21 cellular contexts compared by ENCODE assay signal in the genomic region with DNA sequence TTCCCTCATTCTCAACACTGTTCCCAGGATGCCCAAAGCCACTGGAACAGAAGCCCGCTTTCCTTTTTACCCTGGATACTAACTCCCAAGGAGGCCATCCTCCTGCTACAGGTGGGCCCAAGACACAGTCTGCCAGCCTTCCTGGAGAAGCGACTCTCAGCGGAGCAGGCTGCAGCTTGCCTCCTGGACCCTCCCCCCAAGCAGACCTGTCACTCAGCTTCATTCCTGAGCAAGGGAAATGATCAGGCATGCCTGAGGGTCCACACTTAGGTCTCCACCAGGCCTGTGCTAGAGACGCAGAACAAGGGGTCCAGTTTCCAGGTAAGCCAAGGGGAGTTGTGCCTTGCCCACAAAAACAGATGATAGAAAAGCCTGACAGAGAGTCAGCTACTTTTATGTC.
DNase-seq lines count a peak whose midpoint lies in the region; ATAC-seq and TF ChIP-seq lines count a peak whose summit lies in the region.
"Had no signal": no experiment of that assay in that cellular context is flagged by ENCODE, and none has a peak within 500 bp of the region (broad histone marks: within the 10 kb centered on the region; RNA-seq: fewer than 3 reads in every experiment).

No MANE protein-coding gene starts in this region.

- no peak for TF ChIP-seq EP300 in SK-N-SH (IDR thresholded peaks at IDR 0.05; ENCODE audit: borderline replicate concordance in 1 of 2, low read depth in 1 of 2, low read length in 1 of 2)

- POLR2A ChIA-PET in SK-N-SH (lab: Yijun Ruan, JAX) = no interaction called here

- H3K79me2 ChIP-seq in GM23338 (replicated peaks; ENCODE audit: insufficient read depth) (no peaks in the 10 kb centered on the region), SK-N-SH (ENCODE audit: insufficient read depth) (no peaks in the 10 kb centered on the region)

- H3K27me3 ChIP-seq in GM23338 (ENCODE audit: insufficient read depth) (no peaks in the 10 kb centered on the region), endodermal cell (ENCODE audit: control insufficient read depth, insufficient read depth, low read length, poor library complexity, severe bottlenecking) (no peaks in the 10 kb centered on the region), SK-N-SH (ENCODE audit: insufficient read depth) (no peaks in the 10 kb centered on the region)

- peaks cover 8% of the 10 kb centered on the region for H3K27me3 Mint-ChIP-seq in GM23338 (ENCODE audit: insufficient read depth, low read depth, poor library complexity)
- peaks cover 2% of the 10 kb centered on the region for H3K27me3 Mint-ChIP-seq in endodermal cell (ENCODE audit: insufficient read depth)
- peaks cover under 1% of the 10 kb centered on the region for H3K27me3 Mint-ChIP-seq in nephron progenitor cell (ENCODE audit: low read depth, poor library complexity)

- H3K36me3 ChIP-seq in GM23338 (ENCODE audit: insufficient read depth) = no peaks in the 10 kb centered on the region
- H3K36me3 ChIP-seq in endodermal cell (ENCODE audit: control insufficient read depth, insufficient read depth, low read length) = peaks cover 59% of the 10 kb centered on the region
- H3K36me3 ChIP-seq in SK-N-SH (replicated peaks in 1 of 2; ENCODE audit: control insufficient read depth in 1 of 2, insufficient read depth in 2 of 2, low read length in 1 of 2) = no peaks in the 10 kb centered on the region
- H3K36me3 ChIP-seq: MG63 had no signal

- H3K36me3 Mint-ChIP-seq in GM23338 (ENCODE audit: low read depth) = peaks cover under 1% of the 10 kb centered on the region; the same call in 2 of the 3 replicates
- H3K36me3 Mint-ChIP-seq in endodermal cell (ENCODE audit: low read depth) = peaks cover 63% of the 10 kb centered on the region
- H3K36me3 Mint-ChIP-seq in nephron progenitor cell (ENCODE audit: low read depth) = peaks cover 16% of the 10 kb centered on the region
- H3K36me3 Mint-ChIP-seq: CD4-positive, alpha-beta memory T cell had no signal

- TF ChIP-seq CTCF in GM23338 (conservative IDR thresholded peaks at IDR 0.05; ENCODE audit: low read depth in 2 of 2) (no peak), endodermal cell (conservative IDR thresholded peaks at IDR 0.05) (no peak), nephron progenitor cell (IDR thresholded peaks at IDR 0.05) (no peak), SK-N-SH (IDR thresholded peaks at IDR 0.05) (no peak)

- H4K20me1 ChIP-seq in GM23338 (replicated peaks; ENCODE audit: insufficient read depth) = no peaks in the 10 kb centered on the region
- H4K20me1 ChIP-seq in SK-N-SH (ENCODE audit: insufficient read depth) = no peaks in the 10 kb centered on the region

- CTCF ChIA-PET in SK-N-SH (lab: Yijun Ruan, JAX) = no interaction called here

- ATAC-seq in GM23338 (peak; percentile 76), GM18861 (IDR thresholded peaks at IDR 0.05; ENCODE audit: unreplicated experiment) (no peak)
- ATAC-seq: Panc1 had no signal

- H3K9ac ChIP-seq in endodermal cell (ENCODE audit: extremely low read depth, low read length, poor library complexity, severe bottlenecking) (no peak overlapping the region), SK-N-SH (no peak overlapping the region)

- H3K27ac Mint-ChIP-seq in GM23338 = no peak overlapping the region
- H3K27ac Mint-ChIP-seq in endodermal cell = no peak overlapping the region
- H3K27ac Mint-ChIP-seq in nephron progenitor cell = peak overlapping the region; percentile 60
- H3K27ac Mint-ChIP-seq: CD4-positive, alpha-beta memory T cell had no signal

- H3K4me1 Mint-ChIP-seq in GM23338 (peaks cover 11% of the 10 kb centered on the region), endodermal cell (peaks cover 13% of the 10 kb centered on the region), nephron progenitor cell (peaks cover 26% of the 10 kb centered on the region)
- H3K4me1 Mint-ChIP-seq: CD4-positive, alpha-beta memory T cell had no signal

- no peak overlapping the region for H3K27ac ChIP-seq in GM23338 (ENCODE audit: low read depth)
- no peak overlapping the region for H3K27ac ChIP-seq in endodermal cell (ENCODE audit: low read depth, low read length)
- no peak overlapping the region for H3K27ac ChIP-seq in SK-N-SH (ENCODE audit: low read depth in 2 of 2, low read length in 1 of 2)
- H3K27ac ChIP-seq: SK-N-MC had no signal

- H3K4me3 ChIP-seq in GM23338 = no peak overlapping the region
- H3K4me3 ChIP-seq in endodermal cell (ENCODE audit: low read length) = no peak overlapping the region
- H3K4me3 ChIP-seq in SK-N-SH (ENCODE audit: low read depth in 2 of 2, low read length in 1 of 2) = no peak overlapping the region
- H3K4me3 ChIP-seq: MG63, SK-N-MC had no signal

- H3K4me2 ChIP-seq in GM23338 (no peak overlapping the region), SK-N-SH (no peak overlapping the region)

- no peaks in the 10 kb centered on the region for H3K9me2 ChIP-seq in GM23338 (ENCODE audit: insufficient read depth)
- no peaks in the 10 kb centered on the region for H3K9me2 ChIP-seq in SK-N-SH

- H3K4me1 ChIP-seq in GM23338 (ENCODE audit: insufficient read depth) = no peaks in the 10 kb centered on the region
- no peaks in the 10 kb centered on the region for H3K4me1 ChIP-seq in endodermal cell (ENCODE audit: control insufficient read depth, insufficient read depth, low read length)
- H3K4me1 ChIP-seq in SK-N-SH (ENCODE audit: control insufficient read depth in 1 of 2, insufficient read depth in 2 of 2, low read depth in 1 of 2, low read length in 1 of 2) = peaks cover 0 to 9% of the 10 kb centered on the region in 2 experiments; a peak in 1 of 4 replicates

- no peak for TF ChIP-seq RAD21 in SK-N-SH (IDR thresholded peaks at IDR 0.05; ENCODE audit: low read length)

- H3K9me3 ChIP-seq in endodermal cell (ENCODE audit: control insufficient read depth, low read length) (peaks cover 7% of the 10 kb centered on the region), SK-N-SH (no peaks in the 10 kb centered on the region)
- H3K9me3 ChIP-seq: MG63 had no signal

- H2AFZ ChIP-seq in GM23338 (no peak overlapping the region), SK-N-SH (ENCODE audit: low read depth) (no peak overlapping the region)

- H3K4me3 Mint-ChIP-seq in GM23338 = no peak overlapping the region
- H3K4me3 Mint-ChIP-seq in endodermal cell = no peak overlapping the region
- no peak overlapping the region for H3K4me3 Mint-ChIP-seq in nephron progenitor cell
- H3K4me3 Mint-ChIP-seq: CD4-positive, alpha-beta memory T cell had no signal

- H3K9me3 Mint-ChIP-seq in GM23338 (peaks cover under 1% of the 10 kb centered on the region), endodermal cell (no peaks in the 10 kb centered on the region), nephron progenitor cell (peaks cover 1% of the 10 kb centered on the region)

- 82 to 87% methylated on average over 4 of the region's 4 CpGs for WGBS in endodermal cell (ENCODE audit: insufficient coverage in 1 of 2, insufficient read length in 1 of 2), 2 experiments
- 90% methylated on average over 4 of the region's 4 CpGs for WGBS in SK-N-SH (ENCODE audit: low lambda C conversion rate)

- H3F3A ChIP-seq in GM23338 (replicated peaks; ENCODE audit: low read depth) = no peaks in the 10 kb centered on the region
- no peaks in the 10 kb centered on the region for H3F3A ChIP-seq in SK-N-SH (replicated peaks; ENCODE audit: insufficient read depth)

- DNase-seq in GM23338 (ENCODE audit: low spot score) (no peak), endodermal cell (peak; percentile 66), nephron progenitor cell (peak; percentile 21), Kasumi-1 (lab: John Stamatoyannopoulos, UW) (no peak), SK-N-SH (no peak), HK-2 (ENCODE audit: unreplicated experiment) (no peak)
- DNase-seq: C1 segment of cervical spinal cord; CD4-positive, alpha-beta memory T cell; COR-L47; DMS53; KBM-7; MG63; NCI-H1105 treated with DMSO at 0.1 percent for 48 hours; NCI-H2029; NCI-H2227 treated with DMSO at 0.1 percent for 48 hours; NCI-H526 treated with DMSO at 0.1 percent for 48 hours; SHP77 treated with DMSO at 0.1 percent for 48 hours; SW 1271 had no signal

TF ChIP-seq in GM23338, 12 proteins besides CTCF, POLR2A, EP300 and RAD21 (continues in another document):
- TF ChIP-seq CREB1 (CRISPR knock-in tag; IDR thresholded peaks at IDR 0.05; ENCODE audit: low read depth) (no peak), STAT1 (IDR thresholded peaks at IDR 0.05; ENCODE audit: unreplicated experiment) (no peak)

TF ChIP-seq in SK-N-SH, 30 proteins besides CTCF, POLR2A, EP300 and RAD21:
- no peak for TF ChIP-seq NFIC (IDR thresholded peaks at IDR 0.05; ENCODE audit: borderline replicate concordance)
- TF ChIP-seq GABPA (IDR thresholded peaks at IDR 0.05; ENCODE audit: low read depth) = no peak
- TF ChIP-seq RXRA (IDR thresholded peaks at IDR 0.05; ENCODE audit: borderline replicate concordance, low read depth) = no peak
- TF ChIP-seq EZH2phosphoT487 (IDR thresholded peaks at IDR 0.05; ENCODE audit: borderline replicate concordance, low read depth) = no peak
- TF ChIP-seq FOXM1 (IDR thresholded peaks at IDR 0.05; ENCODE audit: low read depth) = no peak
- no peak for TF ChIP-seq MEF2A (IDR thresholded peaks at IDR 0.05; ENCODE audit: borderline replicate concordance, low read depth)
- TF ChIP-seq, protein P1, sequence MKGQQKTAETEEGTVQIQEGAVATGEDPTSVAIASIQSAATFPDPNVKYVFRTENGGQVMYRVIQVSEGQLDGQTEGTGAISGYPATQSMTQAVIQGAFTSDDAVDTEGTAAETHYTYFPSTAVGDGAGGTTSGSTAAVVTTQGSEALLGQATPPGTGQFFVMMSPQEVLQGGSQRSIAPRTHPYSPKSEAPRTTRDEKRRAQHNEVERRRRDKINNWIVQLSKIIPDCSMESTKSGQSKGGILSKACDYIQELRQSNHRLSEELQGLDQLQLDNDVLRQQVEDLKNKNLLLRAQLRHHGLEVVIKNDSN (IDR thresholded peaks at IDR 0.05; ENCODE audit: borderline replicate concordance, low read depth) = no peak
- no peak for TF ChIP-seq TEAD4 (IDR thresholded peaks at IDR 0.05; ENCODE audit: borderline replicate concordance, insufficient read depth)
- no peak for TF ChIP-seq JUND (IDR thresholded peaks at IDR 0.05)

Comparison
In these comparisons a context has a peak if more than half of its experiments do, and no peak if none do; other contexts are left out.
1. DNase-seq: peak in endodermal cell (single experiment) and nephron progenitor cell (single experiment); none in GM23338 (single experiment), Kasumi-1 (0 of 2), SK-N-SH (single experiment) and HK-2 (single experiment).